ENCODE assay signal across 29 cellular contexts in the genomic region with DNA sequence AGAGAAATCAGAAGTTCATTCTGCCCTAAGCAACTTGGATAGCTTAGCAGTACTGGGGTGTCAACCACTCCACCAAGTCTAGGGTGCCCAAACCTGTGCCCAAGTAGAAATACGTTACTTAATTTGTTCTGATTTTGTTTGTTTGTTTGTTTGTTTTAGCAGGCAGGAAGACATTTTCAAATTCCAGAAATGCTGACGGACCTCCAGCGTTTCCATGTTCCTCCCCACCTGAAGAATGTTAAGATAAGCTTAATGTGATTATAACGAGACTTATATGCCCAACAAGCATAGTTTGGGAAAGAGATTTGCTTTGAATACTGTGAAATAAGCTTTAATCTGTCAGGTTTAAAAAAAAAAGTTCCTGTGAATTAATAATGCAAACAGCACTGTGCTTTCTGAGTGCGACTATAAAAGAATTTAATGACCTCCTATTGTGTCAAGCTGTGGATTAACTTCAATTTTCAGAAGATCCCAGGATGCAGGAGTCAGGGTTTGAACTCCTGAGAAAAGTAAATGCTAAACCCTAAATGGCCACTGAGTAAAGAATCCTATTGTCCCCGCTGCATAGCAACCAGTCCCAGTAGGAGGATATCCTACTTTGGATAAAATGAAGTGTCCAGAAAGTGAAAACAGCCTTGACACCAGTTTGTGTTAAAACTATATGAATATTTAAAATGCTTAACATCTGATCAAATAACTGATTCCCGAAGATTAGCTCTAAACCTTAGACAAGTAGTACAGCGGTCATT. TPM values are rescaled to one million over a fixed set of nuclear protein-coding genes. Genes with fewer than 3 reads are reported as not detected.
"Had no signal": no experiment of that assay in that cellular context is flagged by ENCODE, and none has a peak within 500 bp of the region (broad histone marks: within the 10 kb centered on the region; RNA-seq: fewer than 3 reads in every experiment).

No MANE protein-coding gene starts in this region.

- H3K4me3 ChIP-seq: coronary artery, gastroesophageal sphincter, spleen, testis, uterus had no signal

- H3K4me1 ChIP-seq: gastroesophageal sphincter, spleen, testis, uterus had no signal

- H3K27me3 ChIP-seq: gastroesophageal sphincter, testis, uterus had no signal

- H3K4me3 Mint-ChIP-seq: activated T-cell treated with anti-CD3 and anti-CD28 coated beads, Interleukin-2, amount 50 U/mL, for 72 hours; effector memory CD8-positive, alpha-beta T cell; naive thymus-derived CD4-positive, alpha-beta T cell; neural crest cell had no signal

- FAIRE-seq: keratinocyte had no signal

- H3K9me3 ChIP-seq: gastroesophageal sphincter, testis, uterus had no signal

- H3K36me3 Mint-ChIP-seq: activated naive CD4-positive, alpha-beta T cell treated with anti-CD3 and anti-CD28 coated beads, Interleukin-2, amount 50 U/mL, for 72 hours; naive thymus-derived CD4-positive, alpha-beta T cell had no signal

- DNase-seq: activated CD4-positive, alpha-beta T cell treated with anti-CD3 and anti-CD28 coated beads for 4 hours; activated CD4-positive, alpha-beta T cell treated with anti-CD3 and anti-CD28 coated beads, Interleukin-2, amount 50 U/mL, for 4 hours; activated naive CD4-positive, alpha-beta T cell; activated T-cell treated with anti-CD3 and anti-CD28 coated beads for 4 hours; activated T-cell treated with anti-CD3 and anti-CD28 coated beads, Interleukin-2, amount 50 U/mL, for 72 hours; effector memory CD8-positive, alpha-beta T cell; hippocampal formation; midbrain; naive thymus-derived CD4-positive, alpha-beta T cell; occipital lobe; right cardiac atrium; spleen; stimulated activated naive CD8-positive, alpha-beta T cell treated with anti-CD3 and anti-CD28 coated beads, Interleukin-15, Interleukin-2, amounts not matched to agents 100 U/mL and 50 U/mL, for 24 hours; uterus had no signal

- H3K36me3 ChIP-seq: gastroesophageal sphincter, spleen, uterus had no signal

- ATAC-seq: activated naive CD4-positive, alpha-beta T cell treated with anti-CD3 and anti-CD28 coated beads, Interleukin-2, amount 50 U/mL, for 72 hours; activated T-cell treated with anti-CD3 and anti-CD28 coated beads, Interleukin-2, amount 50 U/mL, for 72 hours; effector memory CD8-positive, alpha-beta T cell; naive thymus-derived CD4-positive, alpha-beta T cell; stimulated activated naive CD8-positive, alpha-beta T cell treated with anti-CD3 and anti-CD28 coated beads, Interleukin-15, Interleukin-2, amounts not matched to agents 100 U/mL and 50 U/mL, for 24 hours had no signal

- H3K27ac ChIP-seq: coronary artery, gastroesophageal sphincter, spleen, testis, uterus had no signal

- H3K27ac Mint-ChIP-seq: activated naive CD4-positive, alpha-beta T cell treated with anti-CD3 and anti-CD28 coated beads, Interleukin-2, amount 50 U/mL, for 72 hours; activated T-cell treated with anti-CD3 and anti-CD28 coated beads, Interleukin-2, amount 50 U/mL, for 72 hours; effector memory CD8-positive, alpha-beta T cell; naive thymus-derived CD4-positive, alpha-beta T cell had no signal

RNA-seq across cellular contexts. Expression of a gene that starts 56.4 kb away (rescaled TPM):
- total RNA-seq: activated naive CD4-positive, alpha-beta T cell treated with anti-CD3 and anti-CD28 coated beads, Interleukin-2, amount 50 U/mL, for 72 hours; activated T-cell treated with anti-CD3 and anti-CD28 coated beads, Interleukin-2, amount 50 U/mL, for 72 hours; cerebellum; endothelial cell of umbilical vein; fibroblast of lung; fibroblast of villous mesenchyme; gastroesophageal sphincter; left cardiac atrium; liver; mammary epithelial cell; naive thymus-derived CD4-positive, alpha-beta T cell; neural crest cell; occipital lobe; pulmonary artery endothelial cell; right cardiac atrium; spleen; uterus had no signal
- polyA plus RNA-seq: endothelial cell of umbilical vein; esophagus; fibroblast of lung; keratinocyte; liver; mammary epithelial cell; naive thymus-derived CD4-positive, alpha-beta T cell; right cardiac atrium; spleen had no signal
